21 cellular contexts compared by ENCODE assay signal in the genomic region with DNA sequence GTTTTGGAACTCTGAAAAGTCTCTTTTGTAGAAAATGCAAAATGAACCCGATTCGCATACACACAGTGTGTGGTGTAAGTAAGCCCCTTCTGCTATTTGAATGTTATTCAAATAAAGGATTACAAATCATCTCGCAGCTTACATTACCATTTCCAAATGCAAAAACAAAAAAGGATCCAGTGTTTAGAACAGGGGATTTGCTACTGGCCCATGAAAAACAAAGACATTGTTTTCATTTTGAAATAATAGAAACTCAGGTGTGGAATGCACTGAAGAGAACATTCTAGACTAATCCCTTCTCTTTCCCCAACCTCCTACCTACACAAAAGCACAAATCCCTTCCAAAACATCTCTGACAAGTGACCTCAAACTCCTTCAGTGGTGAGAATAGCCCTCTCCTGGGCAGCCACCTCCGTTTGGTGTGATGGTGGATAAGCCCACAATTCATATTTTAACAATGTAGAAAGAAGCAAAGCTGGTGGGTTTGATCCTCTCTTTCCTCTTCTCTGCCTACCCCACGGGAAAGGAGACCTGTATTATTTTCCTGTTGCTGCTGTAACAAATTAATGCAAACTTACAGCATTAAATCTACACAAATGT.
"Had no signal": no experiment of that assay in that cellular context is flagged by ENCODE, and none has a peak within 500 bp of the region (broad histone marks: within the 10 kb centered on the region; RNA-seq: fewer than 3 reads in every experiment).

No MANE protein-coding gene starts in this region.

- H3K36me3 Mint-ChIP-seq: stimulated activated effector memory CD8-positive, alpha-beta T cell treated with anti-CD3 and anti-CD28 coated beads, Interleukin-12 subunit alpha, Interleukin-12 subunit beta, amount 100 ng/mL, for 72 hours had no signal

- H3K27me3 ChIP-seq: stomach, thyroid gland, vagina had no signal

- H3K4me3 Mint-ChIP-seq: effector memory CD8-positive, alpha-beta T cell; naive thymus-derived CD8-positive, alpha-beta T cell; nephron progenitor cell; stimulated activated effector memory CD8-positive, alpha-beta T cell treated with anti-CD3 and anti-CD28 coated beads, Interleukin-12 subunit alpha, Interleukin-12 subunit beta, amount 100 ng/mL, for 72 hours had no signal

- H3K4me3 ChIP-seq: esophagus squamous epithelium, lower lobe of right lung, psoas muscle, sigmoid colon, stomach, thyroid gland, vagina had no signal

- H3K9me3 ChIP-seq: esophagus squamous epithelium, lower lobe of right lung, psoas muscle, stomach, thyroid gland, vagina had no signal

- DNase-seq: effector memory CD8-positive, alpha-beta T cell; erythroblast; esophagus squamous epithelium; left ventricle myocardium superior; lower lobe of right lung; naive thymus-derived CD8-positive, alpha-beta T cell; nephron progenitor cell; psoas muscle; right cardiac atrium; sigmoid colon; stimulated activated CD4-positive, alpha-beta T cell treated with anti-CD3 and anti-CD28 coated beads, Interleukin-2, amount 100 ng/mL, for 24 hours; stimulated activated CD4-positive, alpha-beta T cell treated with anti-CD3 and anti-CD28 coated beads, Interleukin-4, amount 100 ng/mL, for 24 hours; stimulated activated naive CD4-positive, alpha-beta T cell treated with Interleukin-2 at 50 U/mL for 16 hours; stomach; thyroid gland; trophoblast cell had no signal

- H3K27ac Mint-ChIP-seq: effector memory CD8-positive, alpha-beta T cell; naive thymus-derived CD8-positive, alpha-beta T cell; nephron progenitor cell; stimulated activated effector memory CD8-positive, alpha-beta T cell treated with anti-CD3 and anti-CD28 coated beads, Interleukin-12 subunit alpha, Interleukin-12 subunit beta, amount 100 ng/mL, for 72 hours had no signal

- H3K4me1 Mint-ChIP-seq: stimulated activated effector memory CD8-positive, alpha-beta T cell treated with anti-CD3 and anti-CD28 coated beads, Interleukin-12 subunit alpha, Interleukin-12 subunit beta, amount 100 ng/mL, for 72 hours had no signal

- H3K27ac ChIP-seq: lower lobe of right lung, psoas muscle, sigmoid colon, thyroid gland, vagina had no signal

- H3K36me3 ChIP-seq: esophagus squamous epithelium, lower lobe of right lung, sigmoid colon, stomach, thyroid gland, vagina had no signal

- ATAC-seq: effector memory CD8-positive, alpha-beta T cell; left ventricle myocardium superior; lower lobe of right lung; naive thymus-derived CD8-positive, alpha-beta T cell; psoas muscle; right cardiac atrium; stimulated activated effector memory CD8-positive, alpha-beta T cell treated with anti-CD3 and anti-CD28 coated beads, Interleukin-12 subunit alpha, Interleukin-12 subunit beta, amount 100 ng/mL, for 72 hours had no signal

- FAIRE-seq: endometrium, frontal cortex, keratinocyte had no signal

- H3K9me3 Mint-ChIP-seq: effector memory CD8-positive, alpha-beta T cell; stimulated activated effector memory CD8-positive, alpha-beta T cell treated with anti-CD3 and anti-CD28 coated beads, Interleukin-12 subunit alpha, Interleukin-12 subunit beta, amount 100 ng/mL, for 72 hours had no signal

- H3K4me1 ChIP-seq: esophagus squamous epithelium, lower lobe of right lung, psoas muscle, sigmoid colon, thyroid gland, vagina had no signal
